ENCODE assay signal across 12 cellular contexts in genomic region chr10:61866700-61867368, GRCh38. TPM values are rescaled to one million over a fixed set of nuclear protein-coding genes. Genes with fewer than 3 reads are reported as not detected.
DNase-seq lines count a peak whose midpoint lies in the region; ATAC-seq, FAIRE-seq and TF ChIP-seq lines count a peak whose summit lies in the region.
"Had no signal": no experiment of that assay in that cellular context is flagged by ENCODE, and none has a peak within 500 bp of the region (broad histone marks: within the 10 kb centered on the region; RNA-seq: fewer than 3 reads in every experiment).

No MANE protein-coding gene starts in this region.

- H3K36me3 ChIP-seq in keratinocyte (ENCODE audit: control insufficient read depth in 2 of 2, extremely low read depth in 1 of 2, insufficient read depth in 2 of 2, low read length in 2 of 2) (no peaks in the 10 kb centered on the region), subcutaneous abdominal adipose tissue (ENCODE audit: control insufficient read depth in 5 of 5, insufficient read depth in 5 of 5, low read length in 5 of 5) (no peaks in the 10 kb centered on the region), brain microvascular endothelial cell (replicated peaks) (no peaks in the 10 kb centered on the region)

- H3K9me3 ChIP-seq in keratinocyte (ENCODE audit: control insufficient read depth, low read depth, low read length), result no peaks in the 10 kb centered on the region
- no peaks in the 10 kb centered on the region for H3K9me3 ChIP-seq in subcutaneous abdominal adipose tissue (ENCODE audit: control insufficient read depth in 5 of 5, low read length in 5 of 5)

- H3K4me1 ChIP-seq in keratinocyte (ENCODE audit: control insufficient read depth, extremely low read depth, insufficient read depth, low read length) (no peaks in the 10 kb centered on the region), subcutaneous abdominal adipose tissue (ENCODE audit: control insufficient read depth in 5 of 5, insufficient read depth in 5 of 5, low read length in 5 of 5) (peaks cover 0 to 3% (median 0%) of the 10 kb centered on the region in 5 donors)

- intact Hi-C loops in activated CD8-positive, alpha-beta T cell treated with anti-CD3 and anti-CD28 coated beads for 36 hours (cut with micrococcal nuclease), result no loop called here

- POLR2A ChIA-PET in activated CD8-positive, alpha-beta T cell treated with anti-CD3 and anti-CD28 coated beads for 36 hours (lab: Charles Lee), result interaction anchor here (0.6 to 2.6 kb wide), 3 partner anchors 10 to 110 kb away, joined by 3 to 8 read pairs (median 4); no protein-coding TSS in a partner anchor

- no peaks in the 10 kb centered on the region for H3K36me3 Mint-ChIP-seq in activated T-cell treated with anti-CD3 and anti-CD28 coated beads, Interleukin-2, amount 50 U/mL, for 72 hours (ENCODE audit: insufficient read depth in 2 of 2)
- H3K36me3 Mint-ChIP-seq in activated CD8-positive, alpha-beta T cell treated with anti-CD3 and anti-CD28 coated beads for 36 hours (ENCODE audit: low read depth), result no peaks in the 10 kb centered on the region

- H2AFZ ChIP-seq in keratinocyte (ENCODE audit: control insufficient read depth, low read length), result no peak overlapping the region

- no peaks in the 10 kb centered on the region for H3K79me2 ChIP-seq in keratinocyte (ENCODE audit: control insufficient read depth, insufficient read depth, low read length)

- dilution Hi-C loops in keratinocyte (cut with MboI; ENCODE audit: extremely low pct_ligation_motif_present, low sequenced_read_pairs), result no loop called here

- TF ChIP-seq CTCF in activated CD8-positive, alpha-beta T cell treated with anti-CD3 and anti-CD28 coated beads for 36 hours (IDR thresholded peaks at IDR 0.05), result no peak
- TF ChIP-seq CTCF in keratinocyte (optimal IDR thresholded peaks at IDR 0.05 in 1 of 3, IDR thresholded peaks at IDR 0.05 in 1 of 3, conservative IDR thresholded peaks at IDR 0.05 in 1 of 3; ENCODE audit: extremely low read depth in 1 of 3, insufficient read depth in 2 of 3, low read length in 3 of 3) (no peak), brain microvascular endothelial cell (IDR thresholded peaks at IDR 0.05; ENCODE audit: low read depth, low read length, missing control alignments) (no peak)

- peak in 1 of 2 donors; percentile 12 for DNase-seq in activated T-cell treated with anti-CD3 and anti-CD28 coated beads, Interleukin-2, amount 50 U/mL, for 72 hours
- no peak for DNase-seq in activated T-cell treated with anti-CD3 and anti-CD28 coated beads, Interleukin-2, amount 50 U/mL, for 1 hour
- no peak for DNase-seq in activated CD8-positive, alpha-beta T cell treated with anti-CD3 and anti-CD28 coated beads for 36 hours
- DNase-seq in keratinocyte (ENCODE audit: low read depth, low spot score), result no peak
- DNase-seq in anterior cingulate cortex (lab: John Stamatoyannopoulos, UW), result no peak
- DNase-seq in brain microvascular endothelial cell, result no peak
- DNase-seq in 8988T, result no peak
- DNase-seq: NCI-H510A treated with DMSO at 0.1 percent for 48 hours, T1000, trophoblast cell had no signal

- no peak for FAIRE-seq in keratinocyte (lab: Jason Lieb, UNC)

- no peaks in the 10 kb centered on the region for H3K9me1 ChIP-seq in keratinocyte (ENCODE audit: control insufficient read depth, extremely low read depth, insufficient read depth, low read length)

- in situ Hi-C loops in brain microvascular endothelial cell (cut with HindIII; ENCODE audit: low pct_ligation_motif_present, low sequenced_read_pairs), result no loop called here

- peak overlapping the region; percentile 17 for H3K4me2 ChIP-seq in keratinocyte (ENCODE audit: control insufficient read depth, extremely low read depth, insufficient read depth, low read depth, low read length)

- CTCF ChIA-PET in activated CD8-positive, alpha-beta T cell treated with anti-CD3 and anti-CD28 coated beads for 36 hours (lab: Charles Lee), result interaction anchor here (0.6 to 3.9 kb wide), 7 partner anchors 8 to 415 kb away, joined by 3 to 33 read pairs (median 3); no protein-coding TSS in a partner anchor

- H3K4me3 ChIP-seq in keratinocyte (ENCODE audit: control insufficient read depth in 2 of 3, extremely low read depth in 1 of 3, insufficient read depth in 2 of 3, low read depth in 1 of 3, low read length in 3 of 3) (no peak overlapping the region), subcutaneous abdominal adipose tissue (ENCODE audit: low read depth in 1 of 5, low read length in 5 of 5) (peak overlapping the region in 4 of 5 donors; percentile 56 to 67 (median 58)), brain microvascular endothelial cell (ENCODE audit: low read depth, low read length) (no peak overlapping the region)

- H3K27ac ChIP-seq in keratinocyte (ENCODE audit: control insufficient read depth, insufficient read depth, low read length) (no peak overlapping the region), subcutaneous abdominal adipose tissue (ENCODE audit: low read depth, low read length) (no peak overlapping the region), brain microvascular endothelial cell (no peak overlapping the region)
- H3K27ac ChIP-seq: RWPE1 had no signal

- no peak overlapping the region for H3K27ac Mint-ChIP-seq in activated T-cell treated with anti-CD3 and anti-CD28 coated beads, Interleukin-2, amount 50 U/mL, for 72 hours
- H3K27ac Mint-ChIP-seq in activated CD8-positive, alpha-beta T cell treated with anti-CD3 and anti-CD28 coated beads for 36 hours, result peak overlapping the region; percentile 24

- H3K4me1 Mint-ChIP-seq in activated T-cell treated with anti-CD3 and anti-CD28 coated beads, Interleukin-2, amount 50 U/mL, for 72 hours (ENCODE audit: low read depth), result peaks cover 12% of the 10 kb centered on the region
- peaks cover 9% of the 10 kb centered on the region for H3K4me1 Mint-ChIP-seq in activated CD8-positive, alpha-beta T cell treated with anti-CD3 and anti-CD28 coated beads for 36 hours (ENCODE audit: low read depth)

- no peaks in the 10 kb centered on the region for H3K9me3 Mint-ChIP-seq in activated T-cell treated with anti-CD3 and anti-CD28 coated beads, Interleukin-2, amount 50 U/mL, for 72 hours
- no peaks in the 10 kb centered on the region for H3K9me3 Mint-ChIP-seq in activated CD8-positive, alpha-beta T cell treated with anti-CD3 and anti-CD28 coated beads for 36 hours

- H3K9ac ChIP-seq in keratinocyte (ENCODE audit: control insufficient read depth, extremely low read depth, insufficient read depth, low read length) (no peak overlapping the region), subcutaneous abdominal adipose tissue (ENCODE audit: low read length in 5 of 5) (peak overlapping the region in 3 of 5 donors; percentile 13 to 51 (median 23))

- peak overlapping the region; percentile 68 to 82 for H3K4me3 Mint-ChIP-seq in activated T-cell treated with anti-CD3 and anti-CD28 coated beads, Interleukin-2, amount 50 U/mL, for 72 hours
- H3K4me3 Mint-ChIP-seq in activated CD8-positive, alpha-beta T cell treated with anti-CD3 and anti-CD28 coated beads for 36 hours, result peak overlapping the region; percentile 44

- peak; percentile 78 to 91 for ATAC-seq in activated T-cell treated with anti-CD3 and anti-CD28 coated beads, Interleukin-2, amount 50 U/mL, for 72 hours (replicated peaks in 1 of 2)
- no peak for ATAC-seq in activated CD8-positive, alpha-beta T cell treated with anti-CD3 and anti-CD28 coated beads for 36 hours

- no peaks in the 10 kb centered on the region for H3K27me3 Mint-ChIP-seq in activated T-cell treated with anti-CD3 and anti-CD28 coated beads, Interleukin-2, amount 50 U/mL, for 72 hours (ENCODE audit: low read depth)
- H3K27me3 Mint-ChIP-seq in activated CD8-positive, alpha-beta T cell treated with anti-CD3 and anti-CD28 coated beads for 36 hours, result peaks cover 5% of the 10 kb centered on the region

- no peaks in the 10 kb centered on the region for H3K27me3 ChIP-seq in keratinocyte (ENCODE audit: control insufficient read depth, extremely low read depth, insufficient read depth, low read length)
- H3K27me3 ChIP-seq in subcutaneous abdominal adipose tissue (ENCODE audit: control insufficient read depth in 5 of 5, insufficient read depth in 4 of 5, low read length in 5 of 5), result no peaks in the 10 kb centered on the region
- no peaks in the 10 kb centered on the region for H3K27me3 ChIP-seq in brain microvascular endothelial cell (replicated peaks)

- no peaks in the 10 kb centered on the region for H4K20me1 ChIP-seq in keratinocyte (ENCODE audit: control insufficient read depth, extremely low read depth, insufficient read depth, low read length)

RNA-seq across cellular contexts. Expression of gene ARID5B, which starts 34.7 kb away (rescaled TPM):
- 100 to 1,000 TPM in 1 of 2 donors, 10 to 100 TPM in 1; 74.4 to 113 TPM for total RNA-seq in activated T-cell treated with anti-CD3 and anti-CD28 coated beads, Interleukin-2, amount 50 U/mL, for 72 hours
- 10 to 100 TPM; 26.7 to 28.3 TPM for total RNA-seq in activated CD8-positive, alpha-beta T cell treated with anti-CD3 and anti-CD28 coated beads for 36 hours
- polyA plus RNA-seq in keratinocyte, result 5.1 to 7.0 TPM (median 5.4 TPM) in 3 replicates
- polyA plus RNA-seq in keratinocyte (2011; ENCODE audit: low read depth), result 21.8 TPM
- polyA plus RNA-seq in keratinocyte (2011; cell fraction: cytosol; rRNA removed), result 2.6 and 3.8 TPM in 2 replicates
- polyA plus RNA-seq in keratinocyte (2011; cell fraction: nucleus; rRNA removed), result 10.2 TPM in 2 replicates
- 6.4 and 15.8 TPM in 2 replicates for polyA plus RNA-seq in keratinocyte (2012; ENCODE audit: low replicate concordance)
- polyA minus RNA-seq in keratinocyte, result 15.2 to 37.1 TPM (median 28.8 TPM) in 3 replicates
- 6.1 TPM for polyA minus RNA-seq in keratinocyte (2011; cell fraction: cytosol; rRNA and poly(A)+ RNA removed)
- polyA minus RNA-seq in keratinocyte (2011; cell fraction: nucleus; rRNA and poly(A)+ RNA removed), result 24.1 and 47.5 TPM in 2 replicates

Comparison
In these comparisons a context has a peak if more than half of its experiments do, and no peak if none do; other contexts are left out.
1. H3K4me3 ChIP-seq: peak in subcutaneous abdominal adipose tissue (4 of 5); none in keratinocyte (0 of 3) and brain microvascular endothelial cell (single experiment).